Comparison of ENCODE assay signal across 1 cellular context in the genomic region with DNA sequence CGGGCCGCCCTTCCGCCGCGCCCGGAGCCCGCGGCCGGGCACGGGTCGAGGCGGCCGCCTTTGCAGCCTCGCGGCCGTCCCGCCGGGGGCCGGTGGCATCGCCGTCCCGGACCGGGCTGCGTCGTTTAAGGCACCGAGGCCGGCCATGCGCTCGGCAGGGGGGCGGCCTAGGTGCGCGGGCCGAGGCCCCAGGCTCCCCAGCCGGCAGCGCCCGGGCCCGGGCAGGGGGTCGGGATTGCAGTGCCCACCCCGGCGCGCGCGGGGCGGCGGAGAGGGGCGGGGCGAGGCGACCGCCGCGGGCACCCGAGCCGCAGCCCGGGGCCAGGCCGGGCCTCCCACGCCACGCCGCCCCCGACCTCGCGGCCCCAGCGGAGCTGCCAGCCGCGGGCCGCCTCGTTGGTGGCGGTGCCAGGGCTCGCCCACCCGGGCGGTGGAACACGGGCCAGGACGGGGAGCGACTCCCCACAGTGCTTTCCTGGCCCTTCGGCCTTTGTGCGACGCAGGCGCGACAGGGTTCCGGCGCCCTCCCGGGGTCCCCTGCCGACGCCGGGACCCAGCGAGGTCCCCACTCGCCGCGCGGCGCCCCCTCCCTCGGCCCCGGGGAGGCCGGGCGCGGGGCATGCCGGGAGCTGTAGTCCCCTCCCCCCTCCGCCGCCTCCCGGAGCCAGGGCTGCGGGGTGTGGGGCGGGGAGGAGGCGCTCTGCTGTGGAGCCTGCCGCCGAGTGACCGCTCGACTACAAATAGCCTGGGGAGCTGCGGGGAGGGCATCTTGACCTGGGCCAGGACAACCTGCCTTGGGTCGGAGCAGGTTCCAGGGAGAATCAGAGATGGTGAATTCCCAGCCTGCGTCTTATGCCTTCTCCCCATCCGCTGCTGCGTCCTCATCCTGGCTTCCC.
A peak's percentile ranks its signal among the peaks of the same experiment; 100 is the strongest.
TF ChIP-seq lines count a peak whose summit lies in the region.

No MANE protein-coding gene starts in this region.

TF ChIP-seq in HEK293, 187 proteins besides CTCF, POLR2A, EP300 and RAD21 (continued from another document and continues in another):
- TF ChIP-seq, protein P1, sequence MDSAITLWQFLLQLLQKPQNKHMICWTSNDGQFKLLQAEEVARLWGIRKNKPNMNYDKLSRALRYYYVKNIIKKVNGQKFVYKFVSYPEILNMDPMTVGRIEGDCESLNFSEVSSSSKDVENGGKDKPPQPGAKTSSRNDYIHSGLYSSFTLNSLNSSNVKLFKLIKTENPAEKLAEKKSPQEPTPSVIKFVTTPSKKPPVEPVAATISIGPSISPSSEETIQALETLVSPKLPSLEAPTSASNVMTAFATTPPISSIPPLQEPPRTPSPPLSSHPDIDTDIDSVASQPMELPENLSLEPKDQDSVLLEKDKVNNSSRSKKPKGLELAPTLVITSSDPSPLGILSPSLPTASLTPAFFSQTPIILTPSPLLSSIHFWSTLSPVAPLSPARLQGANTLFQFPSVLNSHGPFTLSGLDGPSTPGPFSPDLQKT (IDR thresholded peaks at IDR 0.05; ENCODE audit: borderline replicate concordance, low read depth, low read length), result no peak
- TF ChIP-seq OVOL3 (tag by site-specific recombination; IDR thresholded peaks at IDR 0.05), result no peak
- TF ChIP-seq GLIS2 (tag by site-specific recombination; IDR thresholded peaks at IDR 0.05), result peak; percentile 86
- TF ChIP-seq ZNF211 (tag by site-specific recombination; IDR thresholded peaks at IDR 0.05; ENCODE audit: low read depth), result no peak
- no peak for TF ChIP-seq ZNF404 (tag by site-specific recombination; IDR thresholded peaks at IDR 0.05)
- TF ChIP-seq ZNF830 (tag by site-specific recombination; IDR thresholded peaks at IDR 0.05; ENCODE audit: low read depth), result no peak
- TF ChIP-seq, protein P2, sequence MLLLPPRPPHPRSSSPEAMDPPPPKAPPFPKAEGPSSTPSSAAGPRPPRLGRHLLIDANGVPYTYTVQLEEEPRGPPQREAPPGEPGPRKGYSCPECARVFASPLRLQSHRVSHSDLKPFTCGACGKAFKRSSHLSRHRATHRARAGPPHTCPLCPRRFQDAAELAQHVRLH (tag by site-specific recombination; IDR thresholded peaks at IDR 0.05), result no peak
- 0 out of 2 replicates have a peak, but pooled peaks have one; percentile 28 for TF ChIP-seq ZNF843 (tag by site-specific recombination; IDR thresholded peaks at IDR 0.05)
- no peak for TF ChIP-seq SP2 (tag by site-specific recombination; IDR thresholded peaks at IDR 0.05)
- TF ChIP-seq HOXD13 (CRISPR knock-in tag; IDR thresholded peaks at IDR 0.05; ENCODE audit: borderline replicate concordance), result no peak
- TF ChIP-seq, protein P3, sequence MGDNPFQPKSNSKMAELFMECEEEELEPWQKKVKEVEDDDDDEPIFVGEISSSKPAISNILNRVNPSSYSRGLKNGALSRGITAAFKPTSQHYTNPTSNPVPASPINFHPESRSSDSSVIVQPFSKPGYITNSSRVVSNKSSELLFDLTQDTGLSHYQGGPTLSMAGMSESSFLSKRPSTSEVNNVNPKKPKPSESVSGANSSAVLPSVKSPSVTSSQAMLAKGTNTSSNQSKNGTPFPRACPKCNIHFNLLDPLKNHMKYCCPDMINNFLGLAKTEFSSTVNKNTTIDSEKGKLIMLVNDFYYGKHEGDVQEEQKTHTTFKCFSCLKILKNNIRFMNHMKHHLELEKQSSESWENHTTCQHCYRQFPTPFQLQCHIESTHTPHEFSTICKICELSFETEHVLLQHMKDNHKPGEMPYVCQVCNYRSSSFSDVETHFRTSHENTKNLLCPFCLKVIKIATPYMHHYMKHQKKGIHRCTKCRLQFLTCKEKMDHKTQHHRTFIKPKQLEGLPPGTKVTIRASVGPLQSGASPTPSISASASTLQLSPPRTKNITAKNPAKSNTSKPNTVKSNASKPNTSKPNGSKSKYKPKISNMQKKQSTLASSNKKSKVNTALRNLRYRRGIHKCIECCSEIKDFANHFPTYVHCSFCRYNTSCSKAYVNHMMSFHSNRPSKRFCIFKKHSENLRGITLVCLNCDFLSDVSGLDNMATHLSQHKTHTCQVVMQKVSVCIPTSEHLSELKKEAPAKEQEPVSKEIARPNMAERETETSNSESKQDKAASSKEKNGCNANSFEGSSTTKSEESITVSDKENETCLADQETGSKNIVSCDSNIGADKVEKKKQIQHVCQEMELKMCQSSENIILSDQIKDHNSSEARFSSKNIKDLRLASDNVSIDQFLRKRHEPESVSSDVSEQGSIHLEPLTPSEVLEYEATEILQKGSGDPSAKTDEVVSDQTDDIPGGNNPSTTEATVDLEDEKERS (tag by site-specific recombination; IDR thresholded peaks at IDR 0.05), result no peak
- peak; percentile 27; the same call in 1 of the 2 replicates for TF ChIP-seq KLF10 (tag by site-specific recombination; IDR thresholded peaks at IDR 0.05)
- no peak for TF ChIP-seq ZSCAN16 (tag by site-specific recombination; IDR thresholded peaks at IDR 0.05)
- no peak for TF ChIP-seq ZNF677 (tag by site-specific recombination; IDR thresholded peaks at IDR 0.05)
- TF ChIP-seq ZFP37 (tag by site-specific recombination; IDR thresholded peaks at IDR 0.05), result 0 out of 2 replicates have a peak, but pooled peaks have one; percentile 35
- TF ChIP-seq MYNN (tag by site-specific recombination; IDR thresholded peaks at IDR 0.05; ENCODE audit: borderline replicate concordance), result no peak
- TF ChIP-seq ZNF335 (tag by site-specific recombination; conservative IDR thresholded peaks at IDR 0.05), result peak; percentile 87
- no peak for TF ChIP-seq GLI2 (tag by site-specific recombination; IDR thresholded peaks at IDR 0.05; ENCODE audit: borderline replicate concordance, low read depth)
- no peak for TF ChIP-seq ZNF214 (tag by site-specific recombination; IDR thresholded peaks at IDR 0.05; ENCODE audit: borderline replicate concordance)
- no peak for TF ChIP-seq ZBTB7A (tag by site-specific recombination; IDR thresholded peaks at IDR 0.05; ENCODE audit: low read depth)
- peak; percentile 63; the same call in 1 of the 2 replicates for TF ChIP-seq ZNF660 (tag by site-specific recombination; IDR thresholded peaks at IDR 0.05)
- TF ChIP-seq ZBTB17 (tag by site-specific recombination; IDR thresholded peaks at IDR 0.05), result peak; percentile 68
- TF ChIP-seq ZNF302 (tag by site-specific recombination; IDR thresholded peaks at IDR 0.05; ENCODE audit: low read depth), result no peak
- TF ChIP-seq ZNF239 (tag by site-specific recombination; IDR thresholded peaks at IDR 0.05), result no peak
- peak; percentile 55; the same call in 1 of the 2 replicates for TF ChIP-seq ZNF600 (tag by site-specific recombination; IDR thresholded peaks at IDR 0.05)
- TF ChIP-seq RBAK (tag by site-specific recombination; IDR thresholded peaks at IDR 0.05), result no peak
- TF ChIP-seq SP3 (tag by site-specific recombination; IDR thresholded peaks at IDR 0.05), result peak; percentile 42; the same call in 1 of the 2 replicates
- TF ChIP-seq, protein P4, sequence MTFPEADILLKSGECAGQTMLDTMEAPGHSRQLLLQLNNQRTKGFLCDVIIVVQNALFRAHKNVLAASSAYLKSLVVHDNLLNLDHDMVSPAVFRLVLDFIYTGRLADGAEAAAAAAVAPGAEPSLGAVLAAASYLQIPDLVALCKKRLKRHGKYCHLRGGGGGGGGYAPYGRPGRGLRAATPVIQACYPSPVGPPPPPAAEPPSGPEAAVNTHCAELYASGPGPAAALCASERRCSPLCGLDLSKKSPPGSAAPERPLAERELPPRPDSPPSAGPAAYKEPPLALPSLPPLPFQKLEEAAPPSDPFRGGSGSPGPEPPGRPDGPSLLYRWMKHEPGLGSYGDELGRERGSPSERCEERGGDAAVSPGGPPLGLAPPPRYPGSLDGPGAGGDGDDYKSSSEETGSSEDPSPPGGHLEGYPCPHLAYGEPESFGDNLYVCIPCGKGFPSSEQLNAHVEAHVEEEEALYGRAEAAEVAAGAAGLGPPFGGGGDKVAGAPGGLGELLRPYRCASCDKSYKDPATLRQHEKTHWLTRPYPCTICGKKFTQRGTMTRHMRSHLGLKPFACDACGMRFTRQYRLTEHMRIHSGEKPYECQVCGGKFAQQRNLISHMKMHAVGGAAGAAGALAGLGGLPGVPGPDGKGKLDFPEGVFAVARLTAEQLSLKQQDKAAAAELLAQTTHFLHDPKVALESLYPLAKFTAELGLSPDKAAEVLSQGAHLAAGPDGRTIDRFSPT (tag by site-specific recombination; IDR thresholded peaks at IDR 0.05), result no peak
- peak; percentile 90 for TF ChIP-seq GLIS1 (tag by site-specific recombination; IDR thresholded peaks at IDR 0.05)
- no peak for TF ChIP-seq ZFP69B (tag by site-specific recombination; IDR thresholded peaks at IDR 0.05)
- TF ChIP-seq ZNF529 (tag by site-specific recombination; IDR thresholded peaks at IDR 0.05; ENCODE audit: insufficient replicate concordance), result no peak
- TF ChIP-seq, protein P5, sequence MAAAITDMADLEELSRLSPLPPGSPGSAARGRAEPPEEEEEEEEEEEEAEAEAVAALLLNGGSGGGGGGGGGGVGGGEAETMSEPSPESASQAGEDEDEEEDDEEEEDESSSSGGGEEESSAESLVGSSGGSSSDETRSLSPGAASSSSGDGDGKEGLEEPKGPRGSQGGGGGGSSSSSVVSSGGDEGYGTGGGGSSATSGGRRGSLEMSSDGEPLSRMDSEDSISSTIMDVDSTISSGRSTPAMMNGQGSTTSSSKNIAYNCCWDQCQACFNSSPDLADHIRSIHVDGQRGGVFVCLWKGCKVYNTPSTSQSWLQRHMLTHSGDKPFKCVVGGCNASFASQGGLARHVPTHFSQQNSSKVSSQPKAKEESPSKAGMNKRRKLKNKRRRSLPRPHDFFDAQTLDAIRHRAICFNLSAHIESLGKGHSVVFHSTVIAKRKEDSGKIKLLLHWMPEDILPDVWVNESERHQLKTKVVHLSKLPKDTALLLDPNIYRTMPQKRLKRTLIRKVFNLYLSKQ (tag by site-specific recombination; IDR thresholded peaks at IDR 0.05; ENCODE audit: borderline replicate concordance), result no peak
- TF ChIP-seq ZBTB8A (tag by site-specific recombination; IDR thresholded peaks at IDR 0.05), result peak; percentile 42; the same call in 1 of the 2 replicates
- no peak for TF ChIP-seq ZNF707 (tag by site-specific recombination; IDR thresholded peaks at IDR 0.05)
- TF ChIP-seq, protein P6, sequence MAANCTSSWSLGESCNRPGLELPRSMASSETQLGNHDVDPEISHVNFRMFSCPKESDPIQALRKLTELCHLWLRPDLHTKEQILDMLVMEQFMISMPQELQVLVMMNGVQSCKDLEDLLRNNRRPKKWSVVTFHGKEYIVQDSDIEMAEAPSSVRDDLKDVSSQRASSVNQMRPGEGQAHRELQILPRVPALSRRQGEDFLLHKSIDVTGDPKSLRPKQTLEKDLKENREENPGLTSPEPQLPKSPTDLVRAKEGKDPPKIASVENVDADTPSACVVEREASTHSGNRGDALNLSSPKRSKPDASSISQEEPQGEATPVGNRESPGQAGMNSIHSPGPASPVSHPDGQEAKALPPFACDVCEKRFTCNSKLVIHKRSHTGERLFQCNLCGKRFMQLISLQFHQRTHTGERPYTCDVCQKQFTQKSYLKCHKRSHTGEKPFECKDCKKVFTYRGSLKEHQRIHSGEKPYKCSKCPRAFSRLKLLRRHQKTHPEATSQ (tag by site-specific recombination; IDR thresholded peaks at IDR 0.05), result no peak
- TF ChIP-seq, protein P7, sequence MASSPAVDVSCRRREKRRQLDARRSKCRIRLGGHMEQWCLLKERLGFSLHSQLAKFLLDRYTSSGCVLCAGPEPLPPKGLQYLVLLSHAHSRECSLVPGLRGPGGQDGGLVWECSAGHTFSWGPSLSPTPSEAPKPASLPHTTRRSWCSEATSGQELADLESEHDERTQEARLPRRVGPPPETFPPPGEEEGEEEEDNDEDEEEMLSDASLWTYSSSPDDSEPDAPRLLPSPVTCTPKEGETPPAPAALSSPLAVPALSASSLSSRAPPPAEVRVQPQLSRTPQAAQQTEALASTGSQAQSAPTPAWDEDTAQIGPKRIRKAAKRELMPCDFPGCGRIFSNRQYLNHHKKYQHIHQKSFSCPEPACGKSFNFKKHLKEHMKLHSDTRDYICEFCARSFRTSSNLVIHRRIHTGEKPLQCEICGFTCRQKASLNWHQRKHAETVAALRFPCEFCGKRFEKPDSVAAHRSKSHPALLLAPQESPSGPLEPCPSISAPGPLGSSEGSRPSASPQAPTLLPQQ (tag by site-specific recombination; IDR thresholded peaks at IDR 0.05), result peak; percentile 40; the same call in 1 of the 2 replicates
- TF ChIP-seq WT1 (tag by site-specific recombination; IDR thresholded peaks at IDR 0.05), result 0 out of 2 replicates have a peak, but pooled peaks have one; percentile 30
- TF ChIP-seq, protein P8, sequence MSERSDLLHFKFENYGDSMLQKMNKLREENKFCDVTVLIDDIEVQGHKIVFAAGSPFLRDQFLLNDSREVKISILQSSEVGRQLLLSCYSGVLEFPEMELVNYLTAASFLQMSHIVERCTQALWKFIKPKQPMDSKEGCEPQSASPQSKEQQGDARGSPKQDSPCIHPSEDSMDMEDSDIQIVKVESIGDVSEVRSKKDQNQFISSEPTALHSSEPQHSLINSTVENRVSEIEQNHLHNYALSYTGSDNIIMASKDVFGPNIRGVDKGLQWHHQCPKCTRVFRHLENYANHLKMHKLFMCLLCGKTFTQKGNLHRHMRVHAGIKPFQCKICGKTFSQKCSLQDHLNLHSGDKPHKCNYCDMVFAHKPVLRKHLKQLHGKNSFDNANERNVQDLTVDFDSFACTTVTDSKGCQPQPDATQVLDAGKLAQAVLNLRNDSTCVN (tag by site-specific recombination; optimal IDR thresholded peaks at IDR 0.05), result peak; percentile 37
- TF ChIP-seq ZNF473 (tag by site-specific recombination; IDR thresholded peaks at IDR 0.05), result no peak
- no peak for TF ChIP-seq ZNF555 (tag by site-specific recombination; conservative IDR thresholded peaks at IDR 0.05)
- no peak for TF ChIP-seq ZNF623 (tag by site-specific recombination; IDR thresholded peaks at IDR 0.05)
- no peak for TF ChIP-seq ZNF768 (tag by site-specific recombination; IDR thresholded peaks at IDR 0.05)
- TF ChIP-seq ZNF37A (tag by site-specific recombination; IDR thresholded peaks at IDR 0.05), result no peak
- no peak for TF ChIP-seq ZNF701 (tag by site-specific recombination; IDR thresholded peaks at IDR 0.05)
- no peak for TF ChIP-seq ZNF112 (tag by site-specific recombination; IDR thresholded peaks at IDR 0.05)
- TF ChIP-seq ZNF423 (tag by site-specific recombination; IDR thresholded peaks at IDR 0.05), result 0 out of 2 replicates have a peak, but pooled peaks have one; percentile 18
- TF ChIP-seq ZNF248 (tag by site-specific recombination; IDR thresholded peaks at IDR 0.05), result no peak
- peak; percentile 28; the same call in 1 of the 2 replicates for TF ChIP-seq ZXDB (tag by site-specific recombination; IDR thresholded peaks at IDR 0.05)
- TF ChIP-seq, protein P9, sequence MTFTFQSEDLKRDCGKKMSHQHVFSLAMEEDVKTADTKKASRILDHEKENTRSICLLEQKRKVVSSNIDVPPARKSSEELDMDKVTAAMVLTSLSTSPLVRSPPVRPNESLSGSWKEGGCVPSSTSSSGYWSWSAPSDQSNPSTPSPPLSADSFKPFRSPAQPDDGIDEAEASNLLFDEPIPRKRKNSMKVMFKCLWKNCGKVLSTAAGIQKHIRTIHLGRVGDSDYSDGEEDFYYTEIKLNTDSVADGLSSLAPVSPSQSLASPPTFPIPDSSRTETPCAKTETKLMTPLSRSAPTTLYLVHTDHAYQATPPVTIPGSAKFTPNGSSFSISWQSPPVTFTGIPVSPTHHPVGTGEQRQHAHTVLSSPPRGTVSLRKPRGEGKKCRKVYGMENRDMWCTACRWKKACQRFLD (tag by site-specific recombination; IDR thresholded peaks at IDR 0.05), result no peak
- no peak for TF ChIP-seq ZNF514 (tag by site-specific recombination; IDR thresholded peaks at IDR 0.05)
- peak; percentile 81 for TF ChIP-seq ZIC2 (tag by site-specific recombination; IDR thresholded peaks at IDR 0.05)
- TF ChIP-seq ZNF629 (tag by site-specific recombination; IDR thresholded peaks at IDR 0.05), result peak; percentile 42; the same call in 1 of the 2 replicates
- no peak for TF ChIP-seq BCL11A (tag by site-specific recombination; IDR thresholded peaks at IDR 0.05; ENCODE audit: low read depth)
- TF ChIP-seq ZBTB1 (tag by site-specific recombination; IDR thresholded peaks at IDR 0.05), result no peak
